In genomic region chr11:126265801-126266200, GRCh38 we compare ENCODE assay signal across 1 cellular context.
TF ChIP-seq lines count a peak whose summit lies in the region.

No MANE protein-coding gene starts in this region.

TF ChIP-seq in A549, 52 proteins besides CTCF, POLR2A, EP300 and RAD21 (continued from another document):
- TF ChIP-seq ELK1 (IDR thresholded peaks at IDR 0.05; ENCODE audit: low read depth, low read length) (no peak), GATA3 (IDR thresholded peaks at IDR 0.05; ENCODE audit: borderline replicate concordance) (no peak), HOXB13 (CRISPR knock-in tag; IDR thresholded peaks at IDR 0.05; ENCODE audit: low read depth) (no peak)
